Comparison of ENCODE assay signal across 21 cellular contexts in genomic region chr9:114475412-114476136, GRCh38. TPM values are rescaled to one million over a fixed set of nuclear protein-coding genes. Genes with fewer than 3 reads are reported as not detected.
DNase-seq lines count a peak whose midpoint lies in the region; ATAC-seq lines count a peak whose summit lies in the region.
"Had no signal": no experiment of that assay in that cellular context is flagged by ENCODE, and none has a peak within 500 bp of the region (broad histone marks: within the 10 kb centered on the region; RNA-seq: fewer than 3 reads in every experiment).

No MANE protein-coding gene starts in this region.

- no peaks in the 10 kb centered on the region for H3K27me3 Mint-ChIP-seq in activated CD4-positive, alpha-beta memory T cell treated with anti-CD3 and anti-CD28 coated beads, Interleukin-2, amount 10 ng/mL, durations not matched to agents 7 days and 5 days
- H3K27me3 Mint-ChIP-seq in activated CD4-positive, alpha-beta memory T cell treated with anti-CD3 and anti-CD28 coated beads for 36 hours: no peaks in the 10 kb centered on the region
- no peaks in the 10 kb centered on the region for H3K27me3 Mint-ChIP-seq in stimulated activated naive CD8-positive, alpha-beta T cell treated with anti-CD3 and anti-CD28 coated beads, Interleukin-15, amount 100 ng/mL, for 72 hours
- H3K27me3 Mint-ChIP-seq in activated T-helper 17 cell treated with anti-CD3 and anti-CD28 coated beads, Interleukin-2, amount 50 U/mL, for 72 hours: no peaks in the 10 kb centered on the region

- H3K9me3 Mint-ChIP-seq in activated CD4-positive, alpha-beta memory T cell treated with anti-CD3 and anti-CD28 coated beads, Interleukin-2, amount 10 ng/mL, durations not matched to agents 7 days and 5 days: no peaks in the 10 kb centered on the region
- no peaks in the 10 kb centered on the region for H3K9me3 Mint-ChIP-seq in activated CD4-positive, alpha-beta memory T cell treated with anti-CD3 and anti-CD28 coated beads for 36 hours
- H3K9me3 Mint-ChIP-seq in stimulated activated naive CD8-positive, alpha-beta T cell treated with anti-CD3 and anti-CD28 coated beads, Interleukin-15, amount 100 ng/mL, for 72 hours: no peaks in the 10 kb centered on the region
- H3K9me3 Mint-ChIP-seq in activated T-helper 17 cell treated with anti-CD3 and anti-CD28 coated beads, Interleukin-2, amount 50 U/mL, for 72 hours: no peaks in the 10 kb centered on the region
- H3K9me3 Mint-ChIP-seq in stimulated activated effector memory CD8-positive, alpha-beta T cell treated with anti-CD3 and anti-CD28 coated beads, Interleukin-12 subunit alpha, Interleukin-12 subunit beta, amount 100 ng/mL, for 72 hours: no peaks in the 10 kb centered on the region

- no peaks in the 10 kb centered on the region for H3K36me3 Mint-ChIP-seq in activated CD4-positive, alpha-beta memory T cell treated with anti-CD3 and anti-CD28 coated beads, Interleukin-2, amount 10 ng/mL, durations not matched to agents 7 days and 5 days (ENCODE audit: low read depth)
- no peaks in the 10 kb centered on the region for H3K36me3 Mint-ChIP-seq in activated CD4-positive, alpha-beta memory T cell treated with anti-CD3 and anti-CD28 coated beads for 36 hours
- no peaks in the 10 kb centered on the region for H3K36me3 Mint-ChIP-seq in activated T-helper 17 cell treated with anti-CD3 and anti-CD28 coated beads, Interleukin-2, amount 50 U/mL, for 72 hours (ENCODE audit: low read depth)
- H3K36me3 Mint-ChIP-seq in stimulated activated effector memory CD8-positive, alpha-beta T cell treated with anti-CD3 and anti-CD28 coated beads, Interleukin-12 subunit alpha, Interleukin-12 subunit beta, amount 100 ng/mL, for 72 hours: peaks cover 49% of the 10 kb centered on the region
- H3K36me3 Mint-ChIP-seq: CD14-positive monocyte had no signal

- H3K4me3 Mint-ChIP-seq in activated CD4-positive, alpha-beta memory T cell treated with anti-CD3 and anti-CD28 coated beads, Interleukin-2, amount 10 ng/mL, durations not matched to agents 7 days and 5 days: no peak overlapping the region
- no peak overlapping the region for H3K4me3 Mint-ChIP-seq in activated CD4-positive, alpha-beta memory T cell treated with anti-CD3 and anti-CD28 coated beads for 36 hours
- no peak overlapping the region for H3K4me3 Mint-ChIP-seq in stimulated activated naive CD8-positive, alpha-beta T cell treated with anti-CD3 and anti-CD28 coated beads, Interleukin-15, amount 100 ng/mL, for 72 hours
- H3K4me3 Mint-ChIP-seq in activated T-helper 17 cell treated with anti-CD3 and anti-CD28 coated beads, Interleukin-2, amount 50 U/mL, for 72 hours: no peak overlapping the region
- no peak overlapping the region for H3K4me3 Mint-ChIP-seq in stimulated activated effector memory CD8-positive, alpha-beta T cell treated with anti-CD3 and anti-CD28 coated beads, Interleukin-12 subunit alpha, Interleukin-12 subunit beta, amount 100 ng/mL, for 72 hours

- no peak overlapping the region for H3K27ac ChIP-seq in substantia nigra (ENCODE audit: low read depth, low read length, poor library complexity, severe bottlenecking)
- H3K27ac ChIP-seq: KMS-11 had no signal

- POLR2A ChIA-PET in activated CD4-positive, alpha-beta memory T cell treated with anti-CD3 and anti-CD28 coated beads, Interleukin-2, amount 10 ng/mL, durations not matched to agents 7 days and 5 days (lab: Charles Lee): interaction anchor here (2.2 kb wide), 1 partner anchor 9 kb away, joined by 6 read pairs; no protein-coding TSS in a partner anchor
- POLR2A ChIA-PET in activated CD4-positive, alpha-beta memory T cell treated with anti-CD3 and anti-CD28 coated beads for 36 hours (lab: Charles Lee): no interaction called here

- peaks cover 22% of the 10 kb centered on the region for H3K4me1 Mint-ChIP-seq in activated CD4-positive, alpha-beta memory T cell treated with anti-CD3 and anti-CD28 coated beads, Interleukin-2, amount 10 ng/mL, durations not matched to agents 7 days and 5 days
- H3K4me1 Mint-ChIP-seq in activated CD4-positive, alpha-beta memory T cell treated with anti-CD3 and anti-CD28 coated beads for 36 hours (ENCODE audit: low read depth): peaks cover 17% of the 10 kb centered on the region
- peaks cover 35% of the 10 kb centered on the region for H3K4me1 Mint-ChIP-seq in stimulated activated naive CD8-positive, alpha-beta T cell treated with anti-CD3 and anti-CD28 coated beads, Interleukin-15, amount 100 ng/mL, for 72 hours
- no peaks in the 10 kb centered on the region for H3K4me1 Mint-ChIP-seq in activated T-helper 17 cell treated with anti-CD3 and anti-CD28 coated beads, Interleukin-2, amount 50 U/mL, for 72 hours
- peaks cover 33% of the 10 kb centered on the region for H3K4me1 Mint-ChIP-seq in stimulated activated effector memory CD8-positive, alpha-beta T cell treated with anti-CD3 and anti-CD28 coated beads, Interleukin-12 subunit alpha, Interleukin-12 subunit beta, amount 100 ng/mL, for 72 hours

- ATAC-seq in stimulated activated naive CD8-positive, alpha-beta T cell treated with anti-CD3 and anti-CD28 coated beads, Interleukin-15, amount 100 ng/mL, for 72 hours: no peak
- ATAC-seq in stimulated activated naive CD8-positive, alpha-beta T cell treated with anti-CD3 and anti-CD28 coated beads, Interleukin-15, Interleukin-2, amounts not matched to agents 100 U/mL and 50 U/mL, for 24 hours: no peak
- peak; percentile 21 for ATAC-seq in activated T-helper 17 cell treated with anti-CD3 and anti-CD28 coated beads, Interleukin-2, amount 50 U/mL, for 72 hours (replicated peaks)
- no peak for ATAC-seq in stimulated activated effector memory CD8-positive, alpha-beta T cell treated with anti-CD3 and anti-CD28 coated beads, Interleukin-12 subunit alpha, Interleukin-12 subunit beta, amount 100 ng/mL, for 72 hours
- ATAC-seq: HCT116, Panc1 had no signal

- CTCF ChIA-PET in activated CD4-positive, alpha-beta memory T cell treated with anti-CD3 and anti-CD28 coated beads, Interleukin-2, amount 10 ng/mL, durations not matched to agents 7 days and 5 days (lab: Charles Lee): interaction anchor here (1.2 to 2.3 kb wide), 6 partner anchors 9 to 178 kb away, joined by 3 to 9 read pairs (median 6); no protein-coding TSS in a partner anchor
- CTCF ChIA-PET in activated CD4-positive, alpha-beta memory T cell treated with anti-CD3 and anti-CD28 coated beads for 36 hours (lab: Charles Lee): interaction anchor here (1.1 to 1.3 kb wide), 2 partner anchors 29 to 178 kb away, joined by 3 read pairs; no protein-coding TSS in a partner anchor

- no peak for DNase-seq in activated CD4-positive, alpha-beta memory T cell treated with anti-CD3 and anti-CD28 coated beads, Interleukin-2, amount 10 ng/mL, durations not matched to agents 7 days and 5 days
- DNase-seq in activated CD4-positive, alpha-beta memory T cell treated with anti-CD3 and anti-CD28 coated beads for 36 hours: no peak
- DNase-seq in stimulated activated naive CD8-positive, alpha-beta T cell treated with anti-CD3 and anti-CD28 coated beads, Interleukin-15, amount 100 ng/mL, for 72 hours: no peak
- DNase-seq in stimulated activated naive CD8-positive, alpha-beta T cell treated with anti-CD3 and anti-CD28 coated beads, Interleukin-15, Interleukin-2, amounts not matched to agents 100 U/mL and 50 U/mL, for 24 hours: no peak
- no peak for DNase-seq in stimulated activated effector memory CD8-positive, alpha-beta T cell treated with anti-CD3 and anti-CD28 coated beads, Interleukin-12 subunit alpha, Interleukin-12 subunit beta, amount 100 ng/mL, for 72 hours (ENCODE audit: low spot score in 2 of 2)
- DNase-seq in stimulated activated naive CD4-positive, alpha-beta T cell treated with Interleukin-2 at 50 U/mL for 16 hours (lab: John Stamatoyannopoulos, UW): no peak
- DNase-seq in substantia nigra (lab: John Stamatoyannopoulos, UW): no peak
- DNase-seq: 8988T, EL, GF-D8, NCI-H1092 treated with DMSO at 0.1 percent for 48 hours, NCI-H1436 treated with DMSO at 0.1 percent for 48 hours, NCI-H1930, NCI-H2227 treated with DMSO at 0.1 percent for 48 hours, NCI-H510A, NCI-H748 treated with DMSO at 0.1 percent for 48 hours had no signal

- H3K27ac Mint-ChIP-seq in activated CD4-positive, alpha-beta memory T cell treated with anti-CD3 and anti-CD28 coated beads, Interleukin-2, amount 10 ng/mL, durations not matched to agents 7 days and 5 days: peak overlapping the region; percentile 66
- H3K27ac Mint-ChIP-seq in activated CD4-positive, alpha-beta memory T cell treated with anti-CD3 and anti-CD28 coated beads for 36 hours: no peak overlapping the region
- peak overlapping the region; percentile 31 to 50 for H3K27ac Mint-ChIP-seq in stimulated activated naive CD8-positive, alpha-beta T cell treated with anti-CD3 and anti-CD28 coated beads, Interleukin-15, amount 100 ng/mL, for 72 hours
- H3K27ac Mint-ChIP-seq in activated T-helper 17 cell treated with anti-CD3 and anti-CD28 coated beads, Interleukin-2, amount 50 U/mL, for 72 hours: peak overlapping the region; percentile 73
- H3K27ac Mint-ChIP-seq in stimulated activated effector memory CD8-positive, alpha-beta T cell treated with anti-CD3 and anti-CD28 coated beads, Interleukin-12 subunit alpha, Interleukin-12 subunit beta, amount 100 ng/mL, for 72 hours: peak overlapping the region; percentile 8
- H3K27ac Mint-ChIP-seq: CD14-positive monocyte had no signal

- intact Hi-C loops in activated CD4-positive, alpha-beta memory T cell treated with anti-CD3 and anti-CD28 coated beads for 36 hours (cut with micrococcal nuclease): no loop called here

RNA-seq across cellular contexts. Expression of gene WHRN, which starts 29.7 kb away (rescaled TPM):
- 1 to 10 TPM; 4.5 to 4.8 TPM for total RNA-seq in activated CD4-positive, alpha-beta memory T cell treated with anti-CD3 and anti-CD28 coated beads, Interleukin-2, amount 10 ng/mL, durations not matched to agents 7 days and 5 days
- total RNA-seq in activated CD4-positive, alpha-beta memory T cell treated with anti-CD3 and anti-CD28 coated beads for 36 hours: 1 to 10 TPM; 2.8 to 4.4 TPM
- total RNA-seq in activated T-helper 17 cell treated with anti-CD3 and anti-CD28 coated beads, Interleukin-2, amount 50 U/mL, for 72 hours: 10 to 100 TPM in 1 of 2 donors, 1 to 10 TPM in 1; 4.0 to 29.1 TPM
